16 cellular contexts compared by ENCODE assay signal in the genomic region with DNA sequence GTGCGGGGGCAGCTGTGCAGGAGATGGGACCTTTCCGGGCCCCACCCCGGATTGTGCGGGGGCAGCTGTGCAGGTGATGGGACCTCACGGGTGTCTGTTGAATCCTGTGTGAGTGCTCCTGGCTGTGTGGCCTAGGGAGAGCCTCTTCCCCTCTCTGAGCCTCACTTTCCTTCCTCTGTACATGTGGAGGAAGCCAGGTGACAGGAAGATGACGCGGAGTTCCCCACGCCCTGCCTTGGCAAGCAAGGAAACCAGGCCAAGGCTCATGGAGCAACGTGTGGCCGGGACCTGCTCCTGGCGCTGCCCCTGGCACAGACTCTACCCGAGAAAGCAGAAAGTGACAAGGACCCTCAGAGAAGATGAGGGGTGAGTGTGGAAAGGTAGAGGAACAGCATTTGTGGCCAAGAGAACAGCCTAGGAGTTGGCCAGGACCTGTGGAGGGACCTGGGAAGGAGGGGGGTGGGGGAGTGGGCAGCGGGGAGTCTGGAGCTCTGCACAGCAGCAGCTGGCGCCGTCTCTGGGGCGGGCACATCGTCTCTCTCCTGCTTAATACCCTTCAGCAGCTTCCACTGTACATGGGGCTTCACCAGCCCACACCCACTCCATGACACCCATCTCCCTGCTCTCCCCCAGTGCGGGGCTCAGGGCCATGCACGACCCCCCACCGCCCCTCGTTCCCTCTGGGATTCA. TPM values are rescaled to one million over a fixed set of nuclear protein-coding genes. Genes with fewer than 3 reads are reported as not detected.
"Had no signal": no experiment of that assay in that cellular context is flagged by ENCODE, and none has a peak within 500 bp of the region (broad histone marks: within the 10 kb centered on the region; RNA-seq: fewer than 3 reads in every experiment).

No MANE protein-coding gene starts in this region.

- H3K27me3 ChIP-seq: heart right ventricle had no signal

- DNase-seq: activated CD4-positive, alpha-beta T cell treated with anti-CD3 and anti-CD28 coated beads, Interleukin-2, amount 10 ng/mL, durations not matched to agents 7 days and 5 days; activated CD8-positive, alpha-beta memory T cell treated with anti-CD3 and anti-CD28 coated beads for 24 hours; activated gamma-delta T cell treated with Interleukin-2 at 50 U/mL for 16 hours; activated naive CD8-positive, alpha-beta T cell treated with anti-CD3 and anti-CD28 coated beads, Interleukin-2, amount 10 ng/mL, durations not matched to agents 7 days and 5 days; anterior cingulate cortex; cerebellar nuclear complex; effector memory CD8-positive, alpha-beta T cell; heart right ventricle; naive thymus-derived CD4-positive, alpha-beta T cell; right cardiac atrium; small intestine; T-helper 9 cell had no signal

- H3K4me3 ChIP-seq: gastroesophageal sphincter had no signal

- H3K27ac ChIP-seq: epithelial cell of prostate, gastroesophageal sphincter had no signal

- ATAC-seq: effector memory CD8-positive, alpha-beta T cell; gastroesophageal sphincter; left lobe of liver; naive thymus-derived CD4-positive, alpha-beta T cell; right cardiac atrium had no signal

- H3K4me1 ChIP-seq: gastroesophageal sphincter had no signal

- H3K9me3 ChIP-seq: gastroesophageal sphincter, heart right ventricle had no signal

RNA-seq across cellular contexts. Expression of a gene that starts 38.4 kb away (rescaled TPM):
- total RNA-seq: activated CD4-positive, alpha-beta T cell treated with anti-CD3 and anti-CD28 coated beads, Interleukin-2, amount 10 ng/mL, durations not matched to agents 7 days and 5 days; activated naive CD8-positive, alpha-beta T cell treated with anti-CD3 and anti-CD28 coated beads, Interleukin-2, amount 10 ng/mL, durations not matched to agents 7 days and 5 days; mononuclear cell; naive thymus-derived CD4-positive, alpha-beta T cell; right cardiac atrium had no signal
- polyA plus RNA-seq: heart right ventricle; naive thymus-derived CD4-positive, alpha-beta T cell; right cardiac atrium; small intestine had no signal
